ENCODE assay signal across 23 cellular contexts in the genomic region with DNA sequence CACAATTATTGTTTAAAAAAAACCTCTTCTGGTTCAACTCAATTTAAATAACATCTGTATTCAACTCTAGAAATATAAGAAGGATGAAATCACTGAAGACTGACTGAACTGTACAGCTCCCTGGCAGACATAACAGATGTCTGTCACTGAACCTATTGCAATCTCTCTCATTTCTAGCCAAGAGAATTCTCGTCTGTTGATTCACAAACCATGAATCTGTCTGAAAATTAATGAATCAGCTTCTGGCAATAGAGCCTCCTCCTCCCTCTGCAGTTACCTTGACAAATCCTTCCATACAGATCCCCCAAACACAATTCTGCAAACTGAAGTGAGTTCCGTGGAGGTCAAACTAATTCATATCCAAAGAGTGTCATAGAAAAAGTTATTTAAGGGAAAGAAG.
A peak's percentile ranks its signal among the peaks of the same experiment; 100 is the strongest.
DNase-seq lines count a peak whose midpoint lies in the region; ATAC-seq, FAIRE-seq and TF ChIP-seq lines count a peak whose summit lies in the region.
"Had no signal": no experiment of that assay in that cellular context is flagged by ENCODE, and none has a peak within 500 bp of the region (broad histone marks: within the 10 kb centered on the region; RNA-seq: fewer than 3 reads in every experiment).

No MANE protein-coding gene starts in this region.

- no peaks in the 10 kb centered on the region for H3K27me3 Mint-ChIP-seq in type B pancreatic cell
- H3K27me3 Mint-ChIP-seq: CD4-positive, CD25-positive, alpha-beta regulatory T cell had no signal

- no peak for FAIRE-seq in bronchial epithelial cell (lab: Jason Lieb, UNC)
- FAIRE-seq: K562, kidney had no signal

- no peaks in the 10 kb centered on the region for H3K4me1 Mint-ChIP-seq in type B pancreatic cell (ENCODE audit: unreplicated experiment)
- H3K4me1 Mint-ChIP-seq: CD4-positive, CD25-positive, alpha-beta regulatory T cell; GM23338 had no signal

- DNase-seq in AG10803 (ENCODE audit: low read depth) (peak; percentile 1), MG63 (peak; percentile 23), bronchial epithelial cell (ENCODE audit: low read depth) (peak; percentile 89), left kidney (ENCODE audit: low read depth, low spot score) (peak; percentile 4), NCI-H2029 treated with DMSO at 0.1 percent for 48 hours (lab: John Stamatoyannopoulos, UW) (no peak), type B pancreatic cell (ENCODE audit: extremely low spot score, unreplicated experiment) (no peak)
- no peak for DNase-seq in activated CD4-positive, alpha-beta T cell treated with anti-CD3 and anti-CD28 coated beads, Interleukin-2, amount 50 U/mL, for 4 hours
- DNase-seq: activated CD4-positive, alpha-beta T cell treated with anti-CD3 and anti-CD28 coated beads for 1 hour; CD4-positive, CD25-positive, alpha-beta regulatory T cell; central memory CD4-positive, alpha-beta T cell; hypothalamus; kidney; NCI-H1105; OCI-M1; retina; stimulated activated naive CD4-positive, alpha-beta T cell; T1000 had no signal

- no peaks in the 10 kb centered on the region for H3K36me3 Mint-ChIP-seq in type B pancreatic cell
- H3K36me3 Mint-ChIP-seq: CD4-positive, CD25-positive, alpha-beta regulatory T cell had no signal

- peaks cover 2% of the 10 kb centered on the region; the same call in 1 of the 2 replicates for H3K9me3 ChIP-seq in MG63

- ATAC-seq in GM19467 (IDR thresholded peaks at IDR 0.05; ENCODE audit: unreplicated experiment): no peak
- ATAC-seq: GM23338, K562 had no signal

- H3K27me3 ChIP-seq in MG63 (no peaks in the 10 kb centered on the region), bronchial epithelial cell (ENCODE audit: control insufficient read depth, insufficient read depth, low read length) (no peaks in the 10 kb centered on the region)
- H3K27me3 ChIP-seq: tibial nerve had no signal

- no peaks in the 10 kb centered on the region for H3K9me3 Mint-ChIP-seq in type B pancreatic cell

- no peak overlapping the region for H3K4me3 ChIP-seq in AG10803 (ENCODE audit: low read length)
- no peak overlapping the region for H3K4me3 ChIP-seq in MG63
- no peak overlapping the region for H3K4me3 ChIP-seq in bronchial epithelial cell (ENCODE audit: low read depth, low read length)
- H3K4me3 ChIP-seq: GM23338, K562, SK-N-MC, tibial nerve had no signal

- H3K36me3 ChIP-seq in MG63 (no peaks in the 10 kb centered on the region), bronchial epithelial cell (ENCODE audit: control insufficient read depth, insufficient read depth, low read length) (no peaks in the 10 kb centered on the region)
- H3K36me3 ChIP-seq: tibial nerve had no signal

- TF ChIP-seq CTCF in AG10803 (conservative IDR thresholded peaks at IDR 0.05; ENCODE audit: low read length): no peak
- TF ChIP-seq CTCF in bronchial epithelial cell (IDR thresholded peaks at IDR 0.05; ENCODE audit: insufficient read depth, low read length, severe bottlenecking): no peak
- no peak for TF ChIP-seq CTCF in type B pancreatic cell (conservative IDR thresholded peaks at IDR 0.05)

- H3K27ac Mint-ChIP-seq in type B pancreatic cell: no peak overlapping the region
- H3K27ac Mint-ChIP-seq: activated T-helper 2 cell treated with anti-CD3 and anti-CD28 coated beads, Interferon-gamma antibody, Interleukin-2, Interleukin-4, amounts not matched to agents 10 μg/mL and 5 μg/mL and 100 μg/mL, durations not matched to agents 14 hours and 24 hours and 36 hours; CD4-positive, CD25-positive, alpha-beta regulatory T cell; GM23338 had no signal

- no peak overlapping the region for H3K4me3 Mint-ChIP-seq in type B pancreatic cell
- H3K4me3 Mint-ChIP-seq: CD4-positive, CD25-positive, alpha-beta regulatory T cell; GM23338 had no signal

Comparison
In these comparisons a context has a peak if more than half of its experiments do, and no peak if none do; other contexts are left out.
1. DNase-seq: peak in AG10803 (single experiment), MG63 (single experiment), bronchial epithelial cell (single experiment) and left kidney (single experiment); none in activated CD4-positive, alpha-beta T cell treated with anti-CD3 and anti-CD28 coated beads, Interleukin-2, amount 50 U/mL, for 4 hours (0 of 2), NCI-H2029 treated with DMSO at 0.1 percent for 48 hours (single experiment) and type B pancreatic cell (single experiment).